ENCODE assay signal across 21 cellular contexts in genomic region chr2:171592026-171592555, GRCh38.
A peak's percentile ranks its signal among the peaks of the same experiment; 100 is the strongest.
DNase-seq lines count a peak whose midpoint lies in the region; ATAC-seq and TF ChIP-seq lines count a peak whose summit lies in the region.
"Had no signal": no experiment of that assay in that cellular context is flagged by ENCODE, and none has a peak within 500 bp of the region (broad histone marks: within the 10 kb centered on the region; RNA-seq: fewer than 3 reads in every experiment).

No MANE protein-coding gene starts in this region.

- H3K27ac ChIP-seq in Karpas-422 (ENCODE audit: low read length) (no peak overlapping the region), SK-N-MC (no peak overlapping the region; the same call in 1 of the 2 replicates), esophagus squamous epithelium (no peak overlapping the region)
- H3K27ac ChIP-seq: dorsolateral prefrontal cortex, prostate gland, upper lobe of right lung had no signal

- H3K4me1 ChIP-seq in Karpas-422 (ENCODE audit: low read length), result 0 out of 2 replicates have a peak, but pooled peaks cover 2% of the 10 kb centered on the region
- peaks cover 0 to 4% (median 0%) of the 10 kb centered on the region in 3 donors for H3K4me1 ChIP-seq in esophagus squamous epithelium
- H3K4me1 ChIP-seq: prostate gland, upper lobe of right lung had no signal

- TF ChIP-seq CTCF in esophagus squamous epithelium (IDR thresholded peaks at IDR 0.05), result no peak

- no peaks in the 10 kb centered on the region for H3K9me3 ChIP-seq in Karpas-422 (ENCODE audit: low read length)
- H3K9me3 ChIP-seq in SK-N-MC (ENCODE audit: low read depth, low read length), result peaks cover 4% of the 10 kb centered on the region; the same call in 1 of the 2 replicates
- peaks cover 0 to 11% (median 0%) of the 10 kb centered on the region in 3 donors for H3K9me3 ChIP-seq in esophagus squamous epithelium
- H3K9me3 ChIP-seq: prostate gland, upper lobe of right lung had no signal

- no peak overlapping the region for H2AFZ ChIP-seq in Karpas-422 (ENCODE audit: low read length)

- no peak overlapping the region for H3K4me3 ChIP-seq in Karpas-422 (ENCODE audit: low read length)
- H3K4me3 ChIP-seq in SK-N-MC, result peak overlapping the region; percentile 71
- peak overlapping the region in 1 of 4 donors; percentile 27 for H3K4me3 ChIP-seq in esophagus squamous epithelium
- H3K4me3 ChIP-seq: prostate gland, upper lobe of right lung had no signal

- DNase-seq in D341Med (ENCODE audit: low spot score) (peak; percentile 32), Karpas-422 (no peak), SK-N-MC (ENCODE audit: low read depth, low spot score) (peak; percentile 28), iris pigment epithelial cell (ENCODE audit: low read depth) (peak; percentile 9), esophagus squamous epithelium (lab: John Stamatoyannopoulos, UW) (no peak)
- DNase-seq in activated T-cell treated with anti-CD3 and anti-CD28 coated beads, Interleukin-2, amount 50 U/mL, for 1 hour, result no peak
- DNase-seq: activated T-cell treated with anti-CD3 and anti-CD28 coated beads, Interleukin-2, amount 50 U/mL, for 24 hours; C1 segment of cervical spinal cord; DMS53; dorsolateral prefrontal cortex; H9; NCI-H1417 treated with DMSO at 0.1 percent for 48 hours; NCI-H526 treated with DMSO at 0.1 percent for 48 hours; stimulated activated naive CD8-positive, alpha-beta T cell treated with anti-CD3 and anti-CD28 coated beads, Interleukin-15, amount 100 ng/mL, for 72 hours; SW 1271; upper lobe of right lung had no signal

- whole genome bisulfite sequencing in esophagus squamous epithelium, 2 donors, result 39 to 46% methylated on average over 7 of the region's 7 CpGs

- H3K9me2 ChIP-seq in Karpas-422 (replicated peaks; ENCODE audit: insufficient read depth, low read length), result no peaks in the 10 kb centered on the region

- no peaks in the 10 kb centered on the region for H4K20me1 ChIP-seq in Karpas-422 (ENCODE audit: insufficient read depth, low read depth, low read length)

- no peaks in the 10 kb centered on the region for H3K27me3 ChIP-seq in Karpas-422 (ENCODE audit: low read length)
- H3K27me3 ChIP-seq in esophagus squamous epithelium, result peaks cover 0 to 23% (median 0%) of the 10 kb centered on the region in 4 donors
- H3K27me3 ChIP-seq: upper lobe of right lung had no signal

- H3K4me2 ChIP-seq in Karpas-422 (ENCODE audit: low read depth, low read length, poor library complexity, severe bottlenecking), result peak overlapping the region; percentile 2

- ATAC-seq in HG02610 (IDR thresholded peaks at IDR 0.05; ENCODE audit: unreplicated experiment), result no peak
- no peak for ATAC-seq in GM18907 (IDR thresholded peaks at IDR 0.05; ENCODE audit: unreplicated experiment)
- ATAC-seq: activated naive CD4-positive, alpha-beta T cell treated with anti-CD3 and anti-CD28 coated beads, Interleukin-2, amount 50 U/mL, for 72 hours; esophagus mucosa; stimulated activated naive CD8-positive, alpha-beta T cell treated with anti-CD3 and anti-CD28 coated beads, Interleukin-15, amount 100 ng/mL, for 72 hours; upper lobe of right lung had no signal

- H3K79me2 ChIP-seq in Karpas-422 (ENCODE audit: low read length), result no peaks in the 10 kb centered on the region

- no peak for TF ChIP-seq POLR2A in esophagus squamous epithelium (IDR thresholded peaks at IDR 0.05)

- H3K9ac ChIP-seq in Karpas-422 (ENCODE audit: low read length) (no peak overlapping the region), SK-N-MC (ENCODE audit: insufficient read length) (peak overlapping the region; percentile 31)

- no peaks in the 10 kb centered on the region for H3K36me3 ChIP-seq in Karpas-422 (ENCODE audit: insufficient read depth, low read length)
- no peaks in the 10 kb centered on the region for H3K36me3 ChIP-seq in SK-N-MC (ENCODE audit: insufficient read depth, low read length)
- no peaks in the 10 kb centered on the region for H3K36me3 ChIP-seq in esophagus squamous epithelium
- H3K36me3 ChIP-seq: prostate gland, upper lobe of right lung had no signal

- intact Hi-C loops in esophagus squamous epithelium (cut with DNase I), result no loop called here

Comparison
In these comparisons a context has a peak if more than half of its experiments do, and no peak if none do; other contexts are left out.
1. DNase-seq: peak in D341Med (single experiment), SK-N-MC (single experiment) and iris pigment epithelial cell (single experiment); none in Karpas-422 (single experiment), esophagus squamous epithelium (single experiment) and activated T-cell treated with anti-CD3 and anti-CD28 coated beads, Interleukin-2, amount 50 U/mL, for 1 hour (single experiment).